Comparison of ENCODE assay signal across 21 cellular contexts in the genomic region with DNA sequence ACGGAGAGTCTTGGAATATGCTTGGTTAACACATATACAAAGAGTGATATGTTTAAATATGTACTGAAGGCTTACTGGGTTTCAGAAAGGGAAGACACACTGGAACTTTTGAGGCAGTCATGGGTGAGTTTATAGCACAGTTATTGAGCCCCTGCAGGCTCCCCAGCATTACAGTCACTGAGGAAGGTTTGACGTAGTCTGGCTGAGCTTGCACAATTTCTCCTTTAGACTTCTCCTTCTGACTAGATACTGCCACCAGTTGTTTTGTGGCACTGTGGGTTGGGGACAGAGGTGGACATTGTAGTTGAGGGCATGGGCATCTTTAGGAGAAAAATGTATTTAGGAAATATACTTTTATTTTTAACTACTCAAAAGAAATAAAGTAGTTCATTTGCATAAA.
DNase-seq lines count a peak whose midpoint lies in the region; ATAC-seq and TF ChIP-seq lines count a peak whose summit lies in the region.
"Had no signal": no experiment of that assay in that cellular context is flagged by ENCODE, and none has a peak within 500 bp of the region (broad histone marks: within the 10 kb centered on the region; RNA-seq: fewer than 3 reads in every experiment).

No MANE protein-coding gene starts in this region.

- H3K4me3 ChIP-seq in left ventricle myocardium inferior (no peak overlapping the region), lower lobe of right lung (no peak overlapping the region)
- H3K4me3 ChIP-seq: BLaER1, SJCRH30 had no signal

- no peak overlapping the region for H3K27ac ChIP-seq in left ventricle myocardium inferior (replicated peaks)
- no peak overlapping the region for H3K27ac ChIP-seq in lower lobe of right lung
- H3K27ac ChIP-seq: BLaER1, SJCRH30 had no signal

- DNase-seq in Right ventricle myocardium superior (no peak), left ventricle myocardium inferior (no peak), NOMO-1 treated with dmso at 0.1 percent for 144 hours (lab: John Stamatoyannopoulos, UW; ENCODE audit: unreplicated experiment) (peak; percentile 11), lower lobe of right lung (no peak), NK-92 (lab: John Stamatoyannopoulos, UW; ENCODE audit: unreplicated experiment) (no peak), COLO668 (lab: John Stamatoyannopoulos, UW; ENCODE audit: unreplicated experiment) (no peak)
- DNase-seq: 8988T; CD8-positive, alpha-beta memory T cell; DMS79 treated with DMSO at 0.1 percent for 48 hours; GOT3; Karpas-422; MM.1S; NCI-H1436; NCI-H2029 treated with DMSO at 0.1 percent for 48 hours; NCI-H2171 treated with DMSO at 0.1 percent for 48 hours; NCI-H510A; NCI-H774; SJCRH30 had no signal

- peak; percentile 29 for ATAC-seq in Right ventricle myocardium superior (ENCODE audit: poor library complexity)
- ATAC-seq in lower lobe of right lung, result peak; percentile 67 to 77
- no peak for ATAC-seq in GM21723 (IDR thresholded peaks at IDR 0.05; ENCODE audit: unreplicated experiment)
- ATAC-seq in HG02870 (IDR thresholded peaks at IDR 0.05; ENCODE audit: unreplicated experiment), result no peak

- intact Hi-C loops in Right ventricle myocardium superior (cut with DNase I), result no loop called here
- intact Hi-C loops in left ventricle myocardium inferior (cut with micrococcal nuclease), result no loop called here
- intact Hi-C loops in lower lobe of right lung (cut with DNase I), result no loop called here

- H3K9me3 ChIP-seq in left ventricle myocardium inferior (replicated peaks) (peaks cover 2% of the 10 kb centered on the region), lower lobe of right lung (no peaks in the 10 kb centered on the region)
- H3K9me3 ChIP-seq: BLaER1, SJCRH30 had no signal

- H3K27me3 ChIP-seq in left ventricle myocardium inferior (ENCODE audit: low read depth) (peaks cover 4% of the 10 kb centered on the region), lower lobe of right lung (ENCODE audit: low read depth) (no peaks in the 10 kb centered on the region)
- H3K27me3 ChIP-seq: BLaER1, SJCRH30 had no signal

- H3K36me3 ChIP-seq in left ventricle myocardium inferior, result no peaks in the 10 kb centered on the region
- H3K36me3 ChIP-seq in lower lobe of right lung, result no peaks in the 10 kb centered on the region
- H3K36me3 ChIP-seq: BLaER1, SJCRH30 had no signal

- H3K4me1 ChIP-seq in left ventricle myocardium inferior, result no peaks in the 10 kb centered on the region
- H3K4me1 ChIP-seq in lower lobe of right lung, result no peaks in the 10 kb centered on the region
- H3K4me1 ChIP-seq: BLaER1, SJCRH30 had no signal

- no peak for TF ChIP-seq CTCF in left ventricle myocardium inferior (IDR thresholded peaks at IDR 0.05; ENCODE audit: borderline replicate concordance)
- TF ChIP-seq CTCF in lower lobe of right lung (IDR thresholded peaks at IDR 0.05), result no peak

Comparison
In these comparisons a context has a peak if more than half of its experiments do, and no peak if none do; other contexts are left out.
1. ATAC-seq: peak in Right ventricle myocardium superior (single experiment) and lower lobe of right lung (2 of 2); none in GM21723 (single experiment) and HG02870 (single experiment).